Comparison of ENCODE assay signal across 9 cellular contexts in the genomic region with DNA sequence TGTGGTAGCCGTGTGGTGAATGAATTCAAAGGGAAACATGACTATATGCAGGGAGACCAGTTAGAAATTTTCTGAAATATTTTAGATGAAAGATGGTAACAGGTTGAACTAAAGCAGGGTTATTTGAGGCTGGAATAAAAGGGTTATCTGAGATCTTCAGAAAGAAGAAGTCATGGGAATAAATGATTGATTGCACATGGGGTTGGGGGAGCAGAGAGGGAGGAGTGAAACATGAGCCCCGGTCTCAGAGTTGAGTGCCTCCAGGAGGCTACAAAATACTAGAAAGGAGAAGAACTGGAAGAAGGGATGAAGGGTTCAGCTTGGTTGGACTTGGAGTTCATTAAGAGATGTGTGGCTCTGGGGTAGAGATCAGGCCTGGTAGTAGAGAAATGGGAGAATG. TPM values are rescaled to one million over a fixed set of nuclear protein-coding genes. Genes with fewer than 3 reads are reported as not detected.
"Had no signal": no experiment of that assay in that cellular context is flagged by ENCODE, and none has a peak within 500 bp of the region (broad histone marks: within the 10 kb centered on the region; RNA-seq: fewer than 3 reads in every experiment).

No MANE protein-coding gene starts in this region.

- DNase-seq: GDM1, GF-D8 had no signal

- H3K4me3 ChIP-seq: GM12878 had no signal

- ATAC-seq: GM12878 had no signal

- FAIRE-seq: G401.6, GM12878, GM12891, GM12892, GM18507, GM19239 had no signal

RNA-seq across cellular contexts. Expression of a gene that starts 16.3 kb away (rescaled TPM):
- total RNA-seq: G401, GM12878 had no signal
- polyA plus RNA-seq: GM12878 had no signal

RNA-seq across cellular contexts. Expression of a gene that starts 49.8 kb away (rescaled TPM):
- total RNA-seq: G401, GM12878 had no signal
- polyA plus RNA-seq: GM12878 had no signal
